In genomic region chr2:116153729-116154128, GRCh38 we compare ENCODE assay signal across 28 cellular contexts.
"Had no signal": no experiment of that assay in that cellular context is flagged by ENCODE, and none has a peak within 500 bp of the region (broad histone marks: within the 10 kb centered on the region; RNA-seq: fewer than 3 reads in every experiment).

No MANE protein-coding gene starts in this region.

- FAIRE-seq: colon, endometrium, endothelial cell of umbilical vein, frontal cortex had no signal

- DNase-seq: colonic mucosa; cortex of kidney; dermis blood vessel endothelial cell; dorsolateral prefrontal cortex; effector CD4-positive, alpha-beta T cell; effector CD8-positive, alpha-beta T cell; effector memory CD4-positive, alpha-beta T cell; effector memory CD8-positive, alpha-beta T cell; endodermal cell; erythroblast; esophagus squamous epithelium; foreskin fibroblast; foreskin keratinocyte; foreskin melanocyte; gastrocnemius medialis; glutamatergic neuron; head of caudate nucleus; heart left ventricle; heart right ventricle had no signal

- H3K27me3 ChIP-seq: colonic mucosa, esophagus muscularis mucosa, esophagus squamous epithelium, foreskin keratinocyte, gastrocnemius medialis, gastroesophageal sphincter, heart left ventricle, heart right ventricle had no signal

- H3K36me3 ChIP-seq: colonic mucosa, esophagus muscularis mucosa, esophagus squamous epithelium, gastrocnemius medialis, gastroesophageal sphincter, heart left ventricle, heart right ventricle had no signal

- H3K27ac ChIP-seq: colonic mucosa, coronary artery, dorsolateral prefrontal cortex, epithelial cell of prostate, esophagus muscularis mucosa, esophagus squamous epithelium, foreskin keratinocyte, gastrocnemius medialis, gastroesophageal sphincter, heart left ventricle, heart right ventricle had no signal

- H3K4me3 ChIP-seq: colonic mucosa, coronary artery, dorsolateral prefrontal cortex, esophagus muscularis mucosa, esophagus squamous epithelium, gastrocnemius medialis, gastroesophageal sphincter, heart left ventricle, heart right ventricle had no signal

- H3K9me3 ChIP-seq: colonic mucosa, gastrocnemius medialis had no signal

- H3K4me1 ChIP-seq: colonic mucosa, esophagus muscularis mucosa, esophagus squamous epithelium, foreskin keratinocyte, gastrocnemius medialis, gastroesophageal sphincter, heart left ventricle, heart right ventricle had no signal

- ATAC-seq: effector memory CD8-positive, alpha-beta T cell; esophagus mucosa; foreskin keratinocyte; gastrocnemius medialis; gastroesophageal sphincter; heart left ventricle; heart right ventricle had no signal
